In the genomic region with DNA sequence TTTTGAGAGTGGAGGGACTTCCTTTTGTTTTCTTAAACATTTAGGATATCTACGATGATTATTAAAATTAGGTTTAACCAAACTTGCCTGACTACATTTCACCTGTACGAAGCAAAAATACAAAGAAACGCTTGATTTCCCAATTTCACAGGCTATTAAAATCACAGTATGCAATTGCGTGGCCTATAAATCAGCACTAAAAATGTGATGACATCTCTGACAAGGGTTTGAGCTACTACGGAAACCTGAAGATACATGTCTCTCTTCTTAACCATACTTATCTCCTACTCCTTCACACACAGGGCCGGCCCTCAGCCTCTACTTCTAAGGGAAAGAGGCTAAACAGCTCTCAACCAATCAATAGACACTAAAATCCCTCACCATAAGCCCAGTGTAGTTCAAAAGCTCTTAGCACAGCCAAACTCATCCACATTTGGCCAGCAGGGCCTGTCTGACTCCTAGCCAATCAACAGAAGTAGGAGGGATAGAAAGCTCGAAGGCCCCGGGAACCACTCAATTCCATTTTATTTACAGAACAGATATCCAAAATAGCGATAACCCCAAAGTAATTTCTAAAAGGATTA, we compare ENCODE assay signal across 24 cellular contexts.
DNase-seq lines count a peak whose midpoint lies in the region; ATAC-seq, FAIRE-seq and TF ChIP-seq lines count a peak whose summit lies in the region.
"Had no signal": no experiment of that assay in that cellular context is flagged by ENCODE, and none has a peak within 500 bp of the region (broad histone marks: within the 10 kb centered on the region; RNA-seq: fewer than 3 reads in every experiment).

No MANE protein-coding gene starts in this region.

- H3K9me2 ChIP-seq in OCI-LY7 (ENCODE audit: insufficient read depth, low read length): no peaks in the 10 kb centered on the region

- H3K36me3 ChIP-seq in K562 (ENCODE audit: control insufficient read depth, insufficient read depth, low read length) (no peaks in the 10 kb centered on the region), OCI-LY7 (ENCODE audit: insufficient read depth, low read length) (peaks cover 15% of the 10 kb centered on the region)
- H3K36me3 ChIP-seq: suprapubic skin, vagina had no signal

- peaks cover 80% of the 10 kb centered on the region for H3K36me3 Mint-ChIP-seq in activated T-cell treated with anti-CD3 and anti-CD28 coated beads, Interleukin-2, amount 50 U/mL, for 24 hours (ENCODE audit: low read depth)

- no peak for TF ChIP-seq POLR2A in K562 (conservative IDR thresholded peaks at IDR 0.05)

- peaks cover 90% of the 10 kb centered on the region for H3K4me1 Mint-ChIP-seq in activated T-cell treated with anti-CD3 and anti-CD28 coated beads, Interleukin-2, amount 50 U/mL, for 24 hours (ENCODE audit: low read depth)

- no peak overlapping the region for H3K4me3 ChIP-seq in K562
- no peak overlapping the region for H3K4me3 ChIP-seq in OCI-LY7 (ENCODE audit: low read depth, low read length, poor library complexity, severe bottlenecking)
- H3K4me3 ChIP-seq: BLaER1, suprapubic skin, vagina had no signal

- no peaks in the 10 kb centered on the region for H3K9me3 Mint-ChIP-seq in activated T-cell treated with anti-CD3 and anti-CD28 coated beads, Interleukin-2, amount 50 U/mL, for 24 hours

- H3K4me2 ChIP-seq in K562 (ENCODE audit: insufficient read depth, low read length) (no peak overlapping the region), OCI-LY7 (ENCODE audit: low read length) (no peak overlapping the region)
- H3K4me2 ChIP-seq: BLaER1 had no signal

- H3K79me2 ChIP-seq in K562 (ENCODE audit: control insufficient read depth, insufficient read depth, low read length): no peaks in the 10 kb centered on the region
- no peaks in the 10 kb centered on the region for H3K79me2 ChIP-seq in OCI-LY7 (ENCODE audit: insufficient read depth, low read depth, low read length)

- no peak overlapping the region for H3K9ac ChIP-seq in K562 (ENCODE audit: insufficient read depth in 1 of 2, low read depth in 2 of 2, low read length in 2 of 2)
- H3K9ac ChIP-seq: BLaER1 had no signal

- H3K27ac ChIP-seq in K562 (ENCODE audit: extremely low read depth, low read depth, low read length): no peak overlapping the region
- H3K27ac ChIP-seq in OCI-LY7 (ENCODE audit: low read depth, low read length, poor library complexity, severe bottlenecking): no peak overlapping the region
- H3K27ac ChIP-seq: BLaER1, suprapubic skin, vagina had no signal

- no peaks in the 10 kb centered on the region for H3K9me1 ChIP-seq in K562 (ENCODE audit: control insufficient read depth, insufficient read depth, low read length)

- ATAC-seq in K562 (no peak), sciatic nerve (no peak), GM18498 (IDR thresholded peaks at IDR 0.05; ENCODE audit: unreplicated experiment) (no peak)
- ATAC-seq: right cardiac atrium had no signal

- DNase-seq in activated T-cell treated with anti-CD3 and anti-CD28 coated beads, Interleukin-2, amount 50 U/mL, for 24 hours: no peak
- DNase-seq in activated T-cell treated with anti-CD3 and anti-CD28 coated beads, Interleukin-2, amount 50 U/mL, for 48 hours: no peak
- DNase-seq in NCI-H2171 treated with DMSO at 0.1 percent for 48 hours (lab: John Stamatoyannopoulos, UW): peak; percentile 70
- DNase-seq in K562 (ENCODE audit: extremely low read depth in 1 of 4, low spot score in 3 of 4): no peak
- peak; percentile 45 for DNase-seq in sciatic nerve (ENCODE audit: low spot score)
- DNase-seq in superior temporal gyrus (ENCODE audit: extremely low spot score): no peak
- no peak for DNase-seq in OCI-LY7 (ENCODE audit: low spot score)
- DNase-seq: activated CD4-positive, alpha-beta T cell treated with anti-CD3 and anti-CD28 coated beads, Interleukin-2, amount 10 ng/mL, durations not matched to agents 24 days and 14 days; activated CD8-positive, alpha-beta memory T cell treated with anti-CD3 and anti-CD28 coated beads, Interleukin-2, amount 50 U/mL, for 4 hours; amygdala; Caco-2; HCEC 1CT; NCI-H1105 treated with DMSO at 0.1 percent for 48 hours; NCI-H226; right cardiac atrium; stimulated activated CD8-positive, alpha-beta memory T cell treated with anti-CD3 and anti-CD28 coated beads, Interleukin-4, amount 100 ng/mL, for 48 hours; SW 1271 had no signal

- POLR2A ChIA-PET in K562 (lab: Yijun Ruan, JAX) (no interaction called here), OCI-LY7 (lab: Charles Lee) (interaction anchor here (1.1 kb wide), 1 partner anchor 373 kb away, joined by 3 read pairs; no protein-coding TSS in a partner anchor)

- no peaks in the 10 kb centered on the region for H4K20me1 ChIP-seq in K562 (replicated peaks; ENCODE audit: control insufficient read depth, insufficient read depth, low read length)
- H4K20me1 ChIP-seq in OCI-LY7 (ENCODE audit: insufficient read depth, low read length): no peaks in the 10 kb centered on the region

- TF ChIP-seq EP300 in K562 (IDR thresholded peaks at IDR 0.05; ENCODE audit: low read length): no peak

- no peaks in the 10 kb centered on the region for H3K4me1 ChIP-seq in K562 (replicated peaks in 1 of 2; ENCODE audit: control insufficient read depth in 2 of 2, insufficient read depth in 2 of 2, low read length in 2 of 2)
- no peaks in the 10 kb centered on the region for H3K4me1 ChIP-seq in OCI-LY7 (ENCODE audit: insufficient read depth, low read length, poor library complexity, severe bottlenecking)
- H3K4me1 ChIP-seq: Caco-2, suprapubic skin had no signal

- in situ Hi-C loops in K562 (cut with MboI): no loop called here

- H3K27me3 Mint-ChIP-seq in activated T-cell treated with anti-CD3 and anti-CD28 coated beads, Interleukin-2, amount 50 U/mL, for 24 hours: no peaks in the 10 kb centered on the region
- H3K27me3 Mint-ChIP-seq: activated CD4-positive, alpha-beta T cell treated with anti-CD3 and anti-CD28 coated beads, Interleukin-2, amount 10 ng/mL, durations not matched to agents 24 days and 14 days had no signal

- intact Hi-C loops in K562 (cut with micrococcal nuclease): no loop called here
- intact Hi-C loops in sciatic nerve (cut with DNase I): no loop called here
- intact Hi-C loops in OCI-LY7 (cut with micrococcal nuclease; ENCODE audit: unreplicated experiment): no loop called here

- TF ChIP-seq CTCF in K562 (IDR thresholded peaks at IDR 0.05 in 2 of 3, conservative IDR thresholded peaks at IDR 0.05 in 1 of 3; ENCODE audit: insufficient read depth in 2 of 3, low read depth in 1 of 3, low read length in 3 of 3): no peak
- TF ChIP-seq CTCF in OCI-LY7 (conservative IDR thresholded peaks at IDR 0.05; ENCODE audit: low read length): no peak

- CTCF ChIA-PET in K562 (lab: Yijun Ruan, JAX; ENCODE audit: low intra/inter-chr PET ratio) (no interaction called here), OCI-LY7 (lab: Charles Lee; ENCODE audit: unreplicated experiment) (no interaction called here)

- H3K4me3 Mint-ChIP-seq in activated T-cell treated with anti-CD3 and anti-CD28 coated beads, Interleukin-2, amount 50 U/mL, for 24 hours: no peak overlapping the region

- peak overlapping the region; percentile 48 for H3K27ac Mint-ChIP-seq in activated T-cell treated with anti-CD3 and anti-CD28 coated beads, Interleukin-2, amount 50 U/mL, for 24 hours

- BruUV-seq in K562 (replicated peaks; lab: Mats Ljungman, UMichigan) (no TSS peak), OCI-LY7 (replicated peaks; lab: Mats Ljungman, UMichigan) (no TSS peak)

- no peaks in the 10 kb centered on the region for H3K9me3 ChIP-seq in K562 (replicated peaks; ENCODE audit: control insufficient read depth, insufficient read depth, low read depth, low read length)
- no peaks in the 10 kb centered on the region for H3K9me3 ChIP-seq in OCI-LY7 (ENCODE audit: low read length)
- H3K9me3 ChIP-seq: BLaER1, Caco-2, suprapubic skin, vagina had no signal

- no peak for FAIRE-seq in K562 (lab: Jason Lieb, UNC)
- FAIRE-seq: frontal cortex, keratinocyte, TTC549 had no signal

- TF ChIP-seq RAD21 in K562 (CRISPR knock-in tag; conservative IDR thresholded peaks at IDR 0.05 in 1 of 2, IDR thresholded peaks at IDR 0.05 in 1 of 2): no peak

- peaks cover 3 to 8% of the 10 kb centered on the region in 2 experiments; a peak in 3 of 5 replicates for H3K27me3 ChIP-seq in K562 (ENCODE audit: control insufficient read depth in 2 of 2, insufficient read depth in 2 of 2, low read length in 2 of 2)
- H3K27me3 ChIP-seq: BLaER1, suprapubic skin, vagina had no signal

- H2AFZ ChIP-seq in K562 (ENCODE audit: low read depth, low read length) (no peak overlapping the region), OCI-LY7 (ENCODE audit: low read length) (no peak overlapping the region)

- WGBS in K562 (ENCODE audit: insufficient coverage, low coverage, missing lambda C conversion rate): 8% methylated on average over 7 of the region's 9 CpGs

TF ChIP-seq in K562, 482 proteins besides CTCF, POLR2A, EP300 and RAD21:
- TF ChIP-seq, protein P1, sequence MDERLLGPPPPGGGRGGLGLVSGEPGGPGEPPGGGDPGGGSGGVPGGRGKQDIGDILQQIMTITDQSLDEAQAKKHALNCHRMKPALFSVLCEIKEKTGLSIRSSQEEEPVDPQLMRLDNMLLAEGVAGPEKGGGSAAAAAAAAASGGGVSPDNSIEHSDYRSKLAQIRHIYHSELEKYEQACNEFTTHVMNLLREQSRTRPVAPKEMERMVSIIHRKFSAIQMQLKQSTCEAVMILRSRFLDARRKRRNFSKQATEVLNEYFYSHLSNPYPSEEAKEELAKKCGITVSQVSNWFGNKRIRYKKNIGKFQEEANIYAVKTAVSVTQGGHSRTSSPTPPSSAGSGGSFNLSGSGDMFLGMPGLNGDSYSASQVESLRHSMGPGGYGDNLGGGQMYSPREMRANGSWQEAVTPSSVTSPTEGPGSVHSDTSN (CRISPR knock-in tag; IDR thresholded peaks at IDR 0.05; ENCODE audit: low read depth): no peak
- TF ChIP-seq, protein P1 (tag; conservative IDR thresholded peaks at IDR 0.05; ENCODE audit: low read depth): peak; percentile 65
- TF ChIP-seq MEIS2 (IDR thresholded peaks at IDR 0.05; ENCODE audit: partially characterized antibody): peak; percentile 30
- TF ChIP-seq POLR2G (IDR thresholded peaks at IDR 0.05; ENCODE audit: low read depth, low read length): no peak
- no peak for TF ChIP-seq ZNF668 (CRISPR knock-in tag; IDR thresholded peaks at IDR 0.05)

Comparison
In these comparisons a context has a peak if more than half of its experiments do, and no peak if none do; other contexts are left out.
1. DNase-seq: peak in NCI-H2171 treated with DMSO at 0.1 percent for 48 hours (single experiment) and sciatic nerve (single experiment); none in activated T-cell treated with anti-CD3 and anti-CD28 coated beads, Interleukin-2, amount 50 U/mL, for 24 hours (single experiment), activated T-cell treated with anti-CD3 and anti-CD28 coated beads, Interleukin-2, amount 50 U/mL, for 48 hours (0 of 2), K562 (0 of 4), superior temporal gyrus (single experiment) and OCI-LY7 (single experiment).